14 cellular contexts compared by ENCODE assay signal in genomic region chr3:139491027-139491700, GRCh38. TPM values are rescaled to one million over a fixed set of nuclear protein-coding genes. Genes with fewer than 3 reads are reported as not detected.
DNase-seq lines count a peak whose midpoint lies in the region; ATAC-seq and TF ChIP-seq lines count a peak whose summit lies in the region.
"Had no signal": no experiment of that assay in that cellular context is flagged by ENCODE, and none has a peak within 500 bp of the region (broad histone marks: within the 10 kb centered on the region; RNA-seq: fewer than 3 reads in every experiment).

No MANE protein-coding gene starts in this region.

- peaks cover 34% of the 10 kb centered on the region for H3K9me3 Mint-ChIP-seq in Caco-2 (ENCODE audit: unreplicated experiment)
- H3K9me3 Mint-ChIP-seq in activated CD8-positive, alpha-beta T cell treated with anti-CD3 and anti-CD28 coated beads, Interleukin-2, amount 10 ng/mL, durations not matched to agents 7 days and 5 days (ENCODE audit: insufficient read depth), result peaks cover 12% of the 10 kb centered on the region

- H3K27ac Mint-ChIP-seq in Caco-2 (ENCODE audit: unreplicated experiment), result peak overlapping the region; percentile 51
- H3K27ac Mint-ChIP-seq in activated CD8-positive, alpha-beta T cell treated with anti-CD3 and anti-CD28 coated beads, Interleukin-2, amount 10 ng/mL, durations not matched to agents 7 days and 5 days, result no peak overlapping the region

- H3K36me3 Mint-ChIP-seq in Caco-2 (ENCODE audit: insufficient read depth, unreplicated experiment), result no peaks in the 10 kb centered on the region
- H3K36me3 Mint-ChIP-seq in activated CD8-positive, alpha-beta T cell treated with anti-CD3 and anti-CD28 coated beads, Interleukin-2, amount 10 ng/mL, durations not matched to agents 7 days and 5 days (ENCODE audit: low read depth), result no peaks in the 10 kb centered on the region

- ATAC-seq in HG03439 (IDR thresholded peaks at IDR 0.05; ENCODE audit: unreplicated experiment) (no peak), GM18858 (IDR thresholded peaks at IDR 0.05; ENCODE audit: unreplicated experiment) (no peak)
- no peak for ATAC-seq in activated CD8-positive, alpha-beta T cell treated with anti-CD3 and anti-CD28 coated beads, Interleukin-2, amount 10 ng/mL, durations not matched to agents 7 days and 5 days

- no peak overlapping the region for H3K4me3 ChIP-seq in Caco-2 (ENCODE audit: low read depth, low read length)
- no peak overlapping the region for H3K4me3 ChIP-seq in LNCaP clone FGC (ENCODE audit: low read depth, low read length)
- H3K4me3 ChIP-seq in iPS-15b (ENCODE audit: low read depth, low read length), result peak overlapping the region; percentile 4
- H3K4me3 ChIP-seq: PC-9 had no signal

- H3K27me3 Mint-ChIP-seq in Caco-2 (ENCODE audit: insufficient read depth, unreplicated experiment), result no peaks in the 10 kb centered on the region
- H3K27me3 Mint-ChIP-seq in activated CD8-positive, alpha-beta T cell treated with anti-CD3 and anti-CD28 coated beads, Interleukin-2, amount 10 ng/mL, durations not matched to agents 7 days and 5 days (ENCODE audit: low read depth), result no peaks in the 10 kb centered on the region

- no TSS peak for BruUV-seq in Caco-2 (replicated peaks; lab: Mats Ljungman, UMichigan)

- CTCF ChIA-PET in Caco-2 (lab: Charles Lee), result interaction anchor here (1.0 kb wide), 1 partner anchor 63 kb away, joined by 3 read pairs; no protein-coding TSS in a partner anchor
- CTCF ChIA-PET in activated CD8-positive, alpha-beta T cell treated with anti-CD3 and anti-CD28 coated beads, Interleukin-2, amount 10 ng/mL, durations not matched to agents 7 days and 5 days (lab: Charles Lee), result no interaction called here

- no peak overlapping the region for H3K9ac ChIP-seq in iPS-15b (ENCODE audit: low read depth, low read length)

- intact Hi-C loops in Caco-2 (cut with micrococcal nuclease; ENCODE audit: unreplicated experiment), result no loop called here

- peak in 1 of 2 experiments; percentile 31 for DNase-seq in Caco-2
- peak; percentile 4 for DNase-seq in LNCaP clone FGC (ENCODE audit: low read depth)
- DNase-seq in NCI-H510A treated with DMSO at 0.1 percent for 48 hours (lab: John Stamatoyannopoulos, UW), result peak; percentile 61
- DNase-seq in putamen (ENCODE audit: low spot score), result no peak
- DNase-seq in activated CD8-positive, alpha-beta T cell treated with anti-CD3 and anti-CD28 coated beads, Interleukin-2, amount 10 ng/mL, durations not matched to agents 7 days and 5 days, result no peak
- DNase-seq: brain microvascular endothelial cell, EL, NCI-H1694, T-helper 2 cell had no signal

- H3K36me3 ChIP-seq in Caco-2 (ENCODE audit: control insufficient read depth, insufficient read depth, low read length) (no peaks in the 10 kb centered on the region), iPS-15b (ENCODE audit: control insufficient read depth, insufficient read depth, low read length) (peaks cover 7% of the 10 kb centered on the region)
- H3K36me3 ChIP-seq: brain microvascular endothelial cell had no signal

- H3K4me1 ChIP-seq in Caco-2, result 0 out of 2 replicates have a peak, but pooled peaks cover 13% of the 10 kb centered on the region
- H3K4me1 ChIP-seq in iPS-15b (ENCODE audit: control insufficient read depth, insufficient read depth, low read length), result peaks cover 9% of the 10 kb centered on the region

- H3K9me3 ChIP-seq in Caco-2, result peaks cover 7% of the 10 kb centered on the region
- no peaks in the 10 kb centered on the region for H3K9me3 ChIP-seq in iPS-15b (ENCODE audit: control insufficient read depth, insufficient read depth, low read length)

- peaks cover 9% of the 10 kb centered on the region for H3K4me1 Mint-ChIP-seq in Caco-2 (ENCODE audit: low read depth, unreplicated experiment)
- no peaks in the 10 kb centered on the region for H3K4me1 Mint-ChIP-seq in activated CD8-positive, alpha-beta T cell treated with anti-CD3 and anti-CD28 coated beads, Interleukin-2, amount 10 ng/mL, durations not matched to agents 7 days and 5 days (ENCODE audit: low read depth)

- no peak for TF ChIP-seq CTCF in Caco-2 (IDR thresholded peaks at IDR 0.05; ENCODE audit: insufficient read depth in 1 of 2, low read depth in 1 of 2, low read length in 1 of 2, severe bottlenecking in 1 of 2, unreplicated experiment in 1 of 2)
- TF ChIP-seq CTCF in LNCaP clone FGC (IDR thresholded peaks at IDR 0.05; ENCODE audit: control insufficient read depth, extremely low read depth, insufficient read depth), result no peak

- POLR2A ChIA-PET in Caco-2 (lab: Charles Lee), result no interaction called here
- POLR2A ChIA-PET in activated CD8-positive, alpha-beta T cell treated with anti-CD3 and anti-CD28 coated beads, Interleukin-2, amount 10 ng/mL, durations not matched to agents 7 days and 5 days (lab: Charles Lee), result no interaction called here

- no peak overlapping the region for H3K4me3 Mint-ChIP-seq in Caco-2 (ENCODE audit: unreplicated experiment)
- no peak overlapping the region for H3K4me3 Mint-ChIP-seq in activated CD8-positive, alpha-beta T cell treated with anti-CD3 and anti-CD28 coated beads, Interleukin-2, amount 10 ng/mL, durations not matched to agents 7 days and 5 days

- H3K27me3 ChIP-seq in Caco-2 (replicated peaks; ENCODE audit: control insufficient read depth, insufficient read depth, low read length) (no peaks in the 10 kb centered on the region), iPS-15b (ENCODE audit: control insufficient read depth, insufficient read depth, low read length) (no peaks in the 10 kb centered on the region)
- H3K27me3 ChIP-seq: brain microvascular endothelial cell had no signal

RNA-seq across cellular contexts. Expression of gene RBP2, which starts 14.8 kb away (rescaled TPM):
- total RNA-seq in Caco-2 (2022), result 26.9 and 28.0 TPM in 2 replicates
- not detected for total RNA-seq in activated CD8-positive, alpha-beta T cell treated with anti-CD3 and anti-CD28 coated beads, Interleukin-2, amount 10 ng/mL, durations not matched to agents 7 days and 5 days
- total RNA-seq: osteoblast, PC-9 had no signal

RNA-seq across cellular contexts. Expression of gene RBP1, which starts 48.4 kb away (rescaled TPM):
- total RNA-seq in Caco-2 (2022), result 6.1 and 6.4 TPM in 2 replicates
- total RNA-seq in activated CD8-positive, alpha-beta T cell treated with anti-CD3 and anti-CD28 coated beads, Interleukin-2, amount 10 ng/mL, durations not matched to agents 7 days and 5 days, result not detected

Comparison
In these comparisons a context has a peak if more than half of its experiments do, and no peak if none do; other contexts are left out.
1. DNase-seq: peak in LNCaP clone FGC (single experiment) and NCI-H510A treated with DMSO at 0.1 percent for 48 hours (single experiment); none in putamen (single experiment) and activated CD8-positive, alpha-beta T cell treated with anti-CD3 and anti-CD28 coated beads, Interleukin-2, amount 10 ng/mL, durations not matched to agents 7 days and 5 days (single experiment).
2. RNA of gene RBP2, which starts 14.8 kb away (total RNA-seq): 26.9 to 28.0 TPM in Caco-2; not detected in activated CD8-positive, alpha-beta T cell treated with anti-CD3 and anti-CD28 coated beads, Interleukin-2, amount 10 ng/mL, durations not matched to agents 7 days and 5 days; every median in the first group is over 10 times any median in the second.